Comparison of ENCODE assay signal across 29 cellular contexts in the genomic region with DNA sequence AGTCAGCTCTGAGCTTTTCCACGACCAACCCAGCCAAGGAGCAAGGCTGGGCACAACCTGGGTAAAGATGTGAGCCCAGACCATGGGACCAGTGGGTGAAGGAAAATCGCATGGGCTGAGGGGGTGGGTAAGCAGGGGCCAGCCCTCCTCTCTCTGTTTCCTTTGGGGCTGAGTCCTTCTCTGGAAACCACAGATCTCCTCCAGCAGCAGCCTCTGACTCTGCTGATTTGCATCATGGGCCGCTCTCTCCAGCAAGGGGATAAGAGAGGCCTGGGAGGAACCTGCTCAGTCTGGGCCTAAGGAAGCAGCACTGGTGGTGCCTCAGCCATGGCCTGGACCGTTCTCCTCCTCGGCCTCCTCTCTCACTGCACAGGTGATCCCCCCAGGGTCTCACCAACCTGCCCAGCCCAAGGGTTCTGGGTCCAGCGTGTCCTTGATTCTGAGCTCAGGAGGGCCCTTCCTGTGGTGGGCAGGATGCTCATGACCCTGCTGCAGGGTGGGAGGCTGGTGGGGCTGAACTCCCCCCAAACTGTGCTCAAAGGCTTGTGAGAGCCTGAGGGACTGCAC.
A peak's percentile ranks its signal among the peaks of the same experiment; 100 is the strongest.
DNase-seq lines count a peak whose midpoint lies in the region; ATAC-seq, FAIRE-seq and TF ChIP-seq lines count a peak whose summit lies in the region.
"Had no signal": no experiment of that assay in that cellular context is flagged by ENCODE, and none has a peak within 500 bp of the region (broad histone marks: within the 10 kb centered on the region; RNA-seq: fewer than 3 reads in every experiment).

No MANE protein-coding gene starts in this region.

- H3F3A ChIP-seq in neural progenitor cell (ENCODE audit: low read depth), result no peaks in the 10 kb centered on the region

- no peaks in the 10 kb centered on the region for H3K79me2 ChIP-seq in neural progenitor cell (ENCODE audit: low read depth)

- H3K27me3 ChIP-seq in BLaER1 treated with 17β-estradiol and CSF1 and Interleukin-3, amounts not matched to agents 10 nM and 100 nM, result no peaks in the 10 kb centered on the region
- H3K27me3 ChIP-seq in neural progenitor cell, result peaks cover 98% of the 10 kb centered on the region
- no peaks in the 10 kb centered on the region for H3K27me3 ChIP-seq in sigmoid colon
- H3K27me3 ChIP-seq: colonic mucosa, foreskin keratinocyte, thyroid gland had no signal

- no peaks in the 10 kb centered on the region for H3K9me3 Mint-ChIP-seq in activated CD8-positive, alpha-beta memory T cell treated with anti-CD3 and anti-CD28 coated beads, Interleukin-2, amount 10 ng/mL, durations not matched to agents 7 days and 5 days (ENCODE audit: low read depth)
- H3K9me3 Mint-ChIP-seq in naive B cell (no peaks in the 10 kb centered on the region), neural progenitor cell (no peaks in the 10 kb centered on the region)
- H3K9me3 Mint-ChIP-seq: activated T-helper 2 cell treated with anti-CD3 and anti-CD28 coated beads, Interferon-gamma antibody, Interleukin-2, Interleukin-4, amounts not matched to agents 10 μg/mL and 5 μg/mL and 100 μg/mL, durations not matched to agents 14 hours and 24 hours and 36 hours; endodermal cell; GM23338; stimulated activated naive CD8-positive, alpha-beta T cell treated with anti-CD3 and anti-CD28 coated beads, Interleukin-15, amount 100 ng/mL, for 72 hours had no signal

- no peak for TF ChIP-seq EP300 in sigmoid colon (IDR thresholded peaks at IDR 0.05)

- no peak overlapping the region for H3K4me3 ChIP-seq in BLaER1 treated with 17β-estradiol and CSF1 and Interleukin-3, amounts not matched to agents 10 nM and 100 nM
- H3K4me3 ChIP-seq in neural progenitor cell (no peak overlapping the region), sigmoid colon (no peak overlapping the region)
- H3K4me3 ChIP-seq: colonic mucosa, esophagus muscularis mucosa, GM23338, thyroid gland had no signal

- ATAC-seq in activated CD8-positive, alpha-beta memory T cell treated with anti-CD3 and anti-CD28 coated beads, Interleukin-2, amount 10 ng/mL, durations not matched to agents 7 days and 5 days, result no peak
- ATAC-seq in naive B cell (ENCODE audit: low read depth in 2 of 2), result no peak
- ATAC-seq: foreskin keratinocyte; GM23338; stimulated activated naive CD8-positive, alpha-beta T cell treated with anti-CD3 and anti-CD28 coated beads, Interleukin-15, amount 100 ng/mL, for 72 hours had no signal

- no peak overlapping the region for H2AFZ ChIP-seq in neural progenitor cell (replicated peaks)
- H2AFZ ChIP-seq: GM23338 had no signal

- H3K4me1 Mint-ChIP-seq in activated CD8-positive, alpha-beta memory T cell treated with anti-CD3 and anti-CD28 coated beads, Interleukin-2, amount 10 ng/mL, durations not matched to agents 7 days and 5 days, result peaks cover 4% of the 10 kb centered on the region
- H3K4me1 Mint-ChIP-seq in naive B cell (peaks cover 38 to 60% (median 52%) of the 10 kb centered on the region in 3 donors), neural progenitor cell (no peaks in the 10 kb centered on the region)
- H3K4me1 Mint-ChIP-seq: endodermal cell; GM23338; stimulated activated naive CD8-positive, alpha-beta T cell treated with anti-CD3 and anti-CD28 coated beads, Interleukin-15, amount 100 ng/mL, for 72 hours had no signal

- H3K36me3 ChIP-seq in BLaER1 treated with 17β-estradiol and CSF1 and Interleukin-3, amounts not matched to agents 10 nM and 100 nM, result no peaks in the 10 kb centered on the region
- H3K36me3 ChIP-seq in neural progenitor cell, result no peaks in the 10 kb centered on the region
- no peaks in the 10 kb centered on the region for H3K36me3 ChIP-seq in sigmoid colon
- H3K36me3 ChIP-seq: colonic mucosa, esophagus muscularis mucosa, thyroid gland had no signal

- peak overlapping the region in 1 of 11 experiments; percentile 2; a peak in 1 of 22 replicates for H3K9ac ChIP-seq in BLaER1 treated with 17β-estradiol and CSF1 and Interleukin-3, amounts not matched to agents 10 nM and 100 nM
- no peak overlapping the region for H3K9ac ChIP-seq in neural progenitor cell

- TF ChIP-seq CTCF in neural progenitor cell (IDR thresholded peaks at IDR 0.05) (no peak), sigmoid colon (IDR thresholded peaks at IDR 0.05) (no peak)

- CTCF ChIA-PET in activated CD8-positive, alpha-beta memory T cell treated with anti-CD3 and anti-CD28 coated beads, Interleukin-2, amount 10 ng/mL, durations not matched to agents 7 days and 5 days (lab: Charles Lee), result interaction anchor here (0.8 to 1.5 kb wide), 7 partner anchors 9 to 41 kb away, joined by 3 to 7 read pairs (median 3); no protein-coding TSS in a partner anchor

- H3K4me2 ChIP-seq in BLaER1 treated with 17β-estradiol and CSF1 and Interleukin-3, amounts not matched to agents 10 nM and 100 nM, result peak overlapping the region; percentile 38 to 89 (median 72)
- H3K4me2 ChIP-seq in neural progenitor cell, result no peak overlapping the region
- H3K4me2 ChIP-seq: GM23338 had no signal

- no peak for TF ChIP-seq POLR2A in sigmoid colon (IDR thresholded peaks at IDR 0.05)

- FAIRE-seq in GM19239 (lab: Jason Lieb, UNC), result peak; percentile 49
- FAIRE-seq: RCC 7860, small intestine had no signal

- WGBS in sigmoid colon, 2 donors, result 77 to 83% methylated on average over 6 of the region's 6 CpGs

- intact Hi-C loops in sigmoid colon (cut with DNase I), result no loop called here

- H3K27ac ChIP-seq in BLaER1 treated with 17β-estradiol and CSF1 and Interleukin-3, amounts not matched to agents 10 nM and 100 nM, result peak overlapping the region in 2 of 11 experiments; percentile 10 to 22; a peak in 1 of 22 replicates
- H3K27ac ChIP-seq in neural progenitor cell, result no peak overlapping the region
- H3K27ac ChIP-seq in sigmoid colon, result no peak overlapping the region
- H3K27ac ChIP-seq: colonic mucosa, esophagus muscularis mucosa, foreskin keratinocyte, thyroid gland had no signal

- DNase-seq in GM19239 (ENCODE audit: insufficient read length, low spot score), result no peak
- peak; percentile 5 for DNase-seq in activated CD8-positive, alpha-beta memory T cell treated with anti-CD3 and anti-CD28 coated beads, Interleukin-2, amount 10 ng/mL, durations not matched to agents 7 days and 5 days
- no peak for DNase-seq in naive B cell
- no peak for DNase-seq in activated effector memory CD4-positive, alpha-beta T cell treated with Interleukin-2 at 50 U/mL for 16 hours
- no peak for DNase-seq in neural progenitor cell (ENCODE audit: low spot score)
- DNase-seq in C1 segment of cervical spinal cord (lab: John Stamatoyannopoulos, UW), result no peak
- DNase-seq in sigmoid colon, result no peak
- DNase-seq: ACHN; activated CD4-positive, alpha-beta T cell treated with anti-CD3 and anti-CD28 coated beads, Interleukin-2, amount 50 U/mL, for 4 hours; Calu3; colonic mucosa; DMS79 treated with DMSO at 0.1 percent for 48 hours; endodermal cell; foreskin keratinocyte; Kasumi-1; mesenchymal stem cell; NCI-H187; NCI-H2171 treated with DMSO at 0.1 percent for 48 hours; NCI-H524; small intestine; stimulated activated naive CD8-positive, alpha-beta T cell treated with anti-CD3 and anti-CD28 coated beads, Interleukin-15, amount 100 ng/mL, for 72 hours; T1000; thyroid gland had no signal

- H3K27ac Mint-ChIP-seq in activated CD8-positive, alpha-beta memory T cell treated with anti-CD3 and anti-CD28 coated beads, Interleukin-2, amount 10 ng/mL, durations not matched to agents 7 days and 5 days, result no peak overlapping the region
- H3K27ac Mint-ChIP-seq in naive B cell (peak overlapping the region in 5 of 6 donors; percentile 62 to 87 (median 74)), neural progenitor cell (no peak overlapping the region)
- H3K27ac Mint-ChIP-seq: activated naive CD8-positive, alpha-beta T cell; activated T-helper 2 cell treated with anti-CD3 and anti-CD28 coated beads, Interferon-gamma antibody, Interleukin-2, Interleukin-4, amounts not matched to agents 10 μg/mL and 5 μg/mL and 100 μg/mL, durations not matched to agents 14 hours and 24 hours and 36 hours; endodermal cell; GM23338 had no signal

- H4K20me1 ChIP-seq in BLaER1 treated with 17β-estradiol and CSF1 and Interleukin-3, amounts not matched to agents 10 nM and 100 nM, result no peaks in the 10 kb centered on the region; a peak in 1 of 22 replicates
- H4K20me1 ChIP-seq in neural progenitor cell (ENCODE audit: low read depth), result peaks cover 3% of the 10 kb centered on the region

- peaks cover 38 to 51% (median 46%) of the 10 kb centered on the region in 10 experiments for H3K4me1 ChIP-seq in BLaER1 treated with 17β-estradiol and CSF1 and Interleukin-3, amounts not matched to agents 10 nM and 100 nM
- no peaks in the 10 kb centered on the region for H3K4me1 ChIP-seq in neural progenitor cell
- H3K4me1 ChIP-seq in sigmoid colon, result no peaks in the 10 kb centered on the region
- H3K4me1 ChIP-seq: colonic mucosa, esophagus muscularis mucosa, foreskin keratinocyte, thyroid gland had no signal

- H3K9me3 ChIP-seq in BLaER1 treated with 17β-estradiol and CSF1 and Interleukin-3, amounts not matched to agents 10 nM and 100 nM (replicated peaks in 1 of 11), result no peaks in the 10 kb centered on the region
- H3K9me3 ChIP-seq in neural progenitor cell (ENCODE audit: low read depth), result no peaks in the 10 kb centered on the region
- no peaks in the 10 kb centered on the region for H3K9me3 ChIP-seq in sigmoid colon
- H3K9me3 ChIP-seq: colonic mucosa, esophagus muscularis mucosa, thyroid gland had no signal

- H3K4me3 Mint-ChIP-seq in activated CD8-positive, alpha-beta memory T cell treated with anti-CD3 and anti-CD28 coated beads, Interleukin-2, amount 10 ng/mL, durations not matched to agents 7 days and 5 days, result no peak overlapping the region
- H3K4me3 Mint-ChIP-seq in naive B cell (peak overlapping the region in 7 of 8 donors; percentile 9 to 78 (median 47)), neural progenitor cell (no peak overlapping the region)
- H3K4me3 Mint-ChIP-seq: activated naive CD8-positive, alpha-beta T cell; endodermal cell; GM23338; stimulated activated naive CD8-positive, alpha-beta T cell treated with anti-CD3 and anti-CD28 coated beads, Interleukin-15, amount 100 ng/mL, for 72 hours had no signal

- no peaks in the 10 kb centered on the region for H3K36me3 Mint-ChIP-seq in activated CD8-positive, alpha-beta memory T cell treated with anti-CD3 and anti-CD28 coated beads, Interleukin-2, amount 10 ng/mL, durations not matched to agents 7 days and 5 days
- H3K36me3 Mint-ChIP-seq in naive B cell (no peaks in the 10 kb centered on the region), neural progenitor cell (no peaks in the 10 kb centered on the region)
- H3K36me3 Mint-ChIP-seq: activated naive CD8-positive, alpha-beta T cell had no signal

- peaks cover 3% of the 10 kb centered on the region for H3K27me3 Mint-ChIP-seq in activated CD8-positive, alpha-beta memory T cell treated with anti-CD3 and anti-CD28 coated beads, Interleukin-2, amount 10 ng/mL, durations not matched to agents 7 days and 5 days
- no peaks in the 10 kb centered on the region for H3K27me3 Mint-ChIP-seq in naive B cell
- H3K27me3 Mint-ChIP-seq in neural progenitor cell (ENCODE audit: insufficient read depth, low read depth), result peaks cover 10% of the 10 kb centered on the region
- H3K27me3 Mint-ChIP-seq: activated naive CD8-positive, alpha-beta T cell; stimulated activated naive CD8-positive, alpha-beta T cell treated with anti-CD3 and anti-CD28 coated beads, Interleukin-15, amount 100 ng/mL, for 72 hours had no signal

Comparison
In these comparisons a context has a peak if more than half of its experiments do, and no peak if none do; other contexts are left out.
1. H3K27ac Mint-ChIP-seq: peak in naive B cell (5 of 6); none in activated CD8-positive, alpha-beta memory T cell treated with anti-CD3 and anti-CD28 coated beads, Interleukin-2, amount 10 ng/mL, durations not matched to agents 7 days and 5 days (single experiment) and neural progenitor cell (single experiment).
2. H3K4me3 Mint-ChIP-seq: peak in naive B cell (7 of 8); none in activated CD8-positive, alpha-beta memory T cell treated with anti-CD3 and anti-CD28 coated beads, Interleukin-2, amount 10 ng/mL, durations not matched to agents 7 days and 5 days (single experiment) and neural progenitor cell (single experiment).